ENCODE assay signal across 10 cellular contexts in genomic region chr20:401682-402495, GRCh38. TPM values are rescaled to one million over a fixed set of nuclear protein-coding genes. Genes with fewer than 3 reads are reported as not detected.
A peak's percentile ranks its signal among the peaks of the same experiment; 100 is the strongest.
DNase-seq lines count a peak whose midpoint lies in the region; ATAC-seq, FAIRE-seq and TF ChIP-seq lines count a peak whose summit lies in the region.
"Had no signal": no experiment of that assay in that cellular context is flagged by ENCODE, and none has a peak within 500 bp of the region (broad histone marks: within the 10 kb centered on the region; RNA-seq: fewer than 3 reads in every experiment).

No MANE protein-coding gene starts in this region.

- 76 to 82% (median 78%) methylated on average over 9 of the region's 9 CpGs for WGBS in spleen, 5 donors

- FAIRE-seq in frontal cortex (lab: Jason Lieb, UNC): no peak

- no peak overlapping the region for H3K27ac ChIP-seq in spleen

- no peak for TF ChIP-seq POLR2A in spleen (IDR thresholded peaks at IDR 0.05)

- H3K4me1 ChIP-seq in spleen: peaks cover 0 to 19% (median 2%) of the 10 kb centered on the region in 6 donors

- TF ChIP-seq CTCF in cardiac fibroblast (IDR thresholded peaks at IDR 0.05; ENCODE audit: low read depth, low read length) (no peak), spleen (IDR thresholded peaks at IDR 0.05 in 8 of 11, conservative IDR thresholded peaks at IDR 0.05 in 3 of 11) (no peak)

- ATAC-seq in GM21529 (IDR thresholded peaks at IDR 0.05; ENCODE audit: unreplicated experiment): no peak

- no peaks in the 10 kb centered on the region for H3K27me3 ChIP-seq in spleen (replicated peaks in 1 of 7)

- H3K4me3 ChIP-seq in cardiac fibroblast (replicated peaks in 1 of 2; ENCODE audit: low read depth in 2 of 2, low read length in 2 of 2) (no peak overlapping the region), spleen (no peak overlapping the region)

- no peaks in the 10 kb centered on the region for H3K9me3 ChIP-seq in spleen

- intact Hi-C loops in spleen (cut with DNase I; ENCODE audit: low total_unique reads): no loop called here

- peaks cover 0 to 19% (median 14%) of the 10 kb centered on the region in 6 donors for H3K36me3 ChIP-seq in spleen

- DNase-seq in activated effector memory CD4-positive, alpha-beta T cell treated with anti-CD3 and anti-CD28 coated beads, Interleukin-2, amount 50 U/mL, for 16 hours: peak; percentile 36
- DNase-seq in activated effector memory CD4-positive, alpha-beta T cell treated with Interleukin-2 at 50 U/mL for 16 hours: no peak
- DNase-seq in NCI-H226 (peak; percentile 36), cardiac fibroblast (ENCODE audit: low read depth in 2 of 2) (peak; percentile 11 to 70), spleen (peak; percentile 8), CD1c-positive myeloid dendritic cell (ENCODE audit: extremely low spot score) (no peak), frontal cortex (ENCODE audit: low spot score in 2 of 2) (no peak)
- DNase-seq: NCI-H1105; stimulated activated CD8-positive, alpha-beta memory T cell treated with anti-CD3 and anti-CD28 coated beads, Interleukin-4, amount 100 ng/mL, for 48 hours had no signal

RNA-seq across cellular contexts. Expression of gene RBCK1, which starts 6.2 kb away (rescaled TPM):
- total RNA-seq in spleen: 100 to 1,000 TPM in 4 of 7 donors, 10 to 100 TPM in 3; 90.2 to 124 (median 105) TPM
- polyA plus RNA-seq in spleen: 100 to 1,000 TPM in 1 of 3 donors, 10 to 100 TPM in 2; 78.6 to 152 (median 98.9) TPM
- total RNA-seq in frontal cortex: 15.1 TPM

RNA-seq across cellular contexts. Expression of gene TRIB3, which starts 21.3 kb away (rescaled TPM):
- total RNA-seq in spleen (10 to 100 TPM in 4 of 7 donors, 1 to 10 TPM in 3; 8.3 to 25.7 (median 12.0) TPM), frontal cortex (12.6 TPM)
- 10 to 100 TPM in 2 of 3 donors, 1 to 10 TPM in 1; 5.7 to 11.7 (median 11.6) TPM for polyA plus RNA-seq in spleen

RNA-seq across cellular contexts. Expression of gene NRSN2, which starts 55.0 kb away (rescaled TPM):
- total RNA-seq in spleen (10 to 100 TPM; 10.9 to 26.3 (median 18.2) TPM), frontal cortex (26.1 TPM)
- 10 to 100 TPM; 10.5 to 13.4 (median 12.8) TPM for polyA plus RNA-seq in spleen

Comparison
In these comparisons a context has a peak if more than half of its experiments do, and no peak if none do; other contexts are left out.
1. DNase-seq: peak in activated effector memory CD4-positive, alpha-beta T cell treated with anti-CD3 and anti-CD28 coated beads, Interleukin-2, amount 50 U/mL, for 16 hours (single experiment), NCI-H226 (single experiment), cardiac fibroblast (2 of 2) and spleen (single experiment); none in activated effector memory CD4-positive, alpha-beta T cell treated with Interleukin-2 at 50 U/mL for 16 hours (single experiment), CD1c-positive myeloid dendritic cell (single experiment) and frontal cortex (0 of 2).